ENCODE assay signal across 11 cellular contexts in genomic region chr22:16602728-16603447, GRCh38. TPM values are rescaled to one million over a fixed set of nuclear protein-coding genes. Genes with fewer than 3 reads are reported as not detected.
DNase-seq lines count a peak whose midpoint lies in the region; ATAC-seq, FAIRE-seq and TF ChIP-seq lines count a peak whose summit lies in the region.
"Not testable (repeated sequence)": the region's sequence is repeated elsewhere in the genome, so short reads cannot be mapped to it uniquely, and the experiment has no call there.
"Had no signal": no experiment of that assay in that cellular context is flagged by ENCODE, and none has a peak within 500 bp of the region (broad histone marks: within the 10 kb centered on the region; RNA-seq: fewer than 3 reads in every experiment).

No MANE protein-coding gene starts in this region.

- peaks cover 61% of the 10 kb centered on the region for H3K79me2 ChIP-seq in K562 (ENCODE audit: control insufficient read depth, insufficient read depth, low read length)

- in situ Hi-C loops in K562 (cut with MboI); gastrocnemius medialis (cut with MboI; ENCODE audit: low sequenced_read_pairs in 4 of 4): not testable (repeated sequence)

- not testable (repeated sequence) for H3K9me3 ChIP-seq in KOPT-K1 (ENCODE audit: insufficient read depth, low read length, poor library complexity, severe bottlenecking); K562 (replicated peaks; ENCODE audit: control insufficient read depth, insufficient read depth, low read depth, low read length); gastrocnemius medialis; tibial nerve

- DNase-seq in CD1c-positive myeloid dendritic cell (ENCODE audit: extremely low spot score) (peak; percentile 22), K562 (ENCODE audit: extremely low read depth in 1 of 4, low spot score in 3 of 4) (peak; percentile 31 to 78 (median 39)), foreskin keratinocyte (peak in 1 of 2 donors; percentile 31), myocyte (ENCODE audit: low read depth) (peak; percentile 3)
- peak; percentile 45 for DNase-seq in activated T-cell treated with anti-CD3 and anti-CD28 coated beads, Interleukin-2, amount 50 U/mL, for 1 hour
- DNase-seq in gastrocnemius medialis; tibial nerve (ENCODE audit: low spot score in 2 of 2): not testable (repeated sequence)

- not testable (repeated sequence) for TF ChIP-seq CTCF in K562 (IDR thresholded peaks at IDR 0.05 in 2 of 3, conservative IDR thresholded peaks at IDR 0.05 in 1 of 3; ENCODE audit: insufficient read depth in 2 of 3, low read depth in 1 of 3, low read length in 3 of 3); foreskin keratinocyte (conservative IDR thresholded peaks at IDR 0.05); gastrocnemius medialis (IDR thresholded peaks at IDR 0.05 in 4 of 5, conservative IDR thresholded peaks at IDR 0.05 in 1 of 5); tibial nerve (IDR thresholded peaks at IDR 0.05)

- not testable (repeated sequence) for H3K27me3 ChIP-seq in K562 (ENCODE audit: control insufficient read depth in 2 of 2, insufficient read depth in 2 of 2, low read length in 2 of 2); foreskin keratinocyte
- H3K27me3 ChIP-seq in gastrocnemius medialis (peaks cover 3 to 29% (median 4%) of the 10 kb centered on the region in 3 donors), tibial nerve (peaks cover 0 to 33% of the 10 kb centered on the region in 2 donors)

- peaks cover 22% of the 10 kb centered on the region in 2 experiments; a peak in 4 of 5 replicates for H3K4me1 ChIP-seq in K562 (replicated peaks in 1 of 2; ENCODE audit: control insufficient read depth in 2 of 2, insufficient read depth in 2 of 2, low read length in 2 of 2)
- not testable (repeated sequence) for H3K4me1 ChIP-seq in foreskin keratinocyte, gastrocnemius medialis, tibial nerve

- BruUV-seq in K562 (replicated peaks; lab: Mats Ljungman, UMichigan), result TSS peak; percentile 48

- H2AFZ ChIP-seq in K562 (ENCODE audit: low read depth, low read length), result peak overlapping the region; percentile 53

- H4K20me1 ChIP-seq in K562 (replicated peaks; ENCODE audit: control insufficient read depth, insufficient read depth, low read length), result not testable (repeated sequence)

- not testable (repeated sequence) for H3K9me1 ChIP-seq in K562 (ENCODE audit: control insufficient read depth, insufficient read depth, low read length)

- H3K9ac ChIP-seq in K562 (ENCODE audit: insufficient read depth in 1 of 2, low read depth in 2 of 2, low read length in 2 of 2), result peak overlapping the region; percentile 80 to 98

- TF ChIP-seq EP300 in K562 (IDR thresholded peaks at IDR 0.05; ENCODE audit: low read length); tibial nerve (IDR thresholded peaks at IDR 0.05): not testable (repeated sequence)

- not testable (repeated sequence) for TF ChIP-seq RAD21 in K562 (CRISPR knock-in tag; conservative IDR thresholded peaks at IDR 0.05 in 1 of 2, IDR thresholded peaks at IDR 0.05 in 1 of 2)

- intact Hi-C loops in K562 (cut with micrococcal nuclease); gastrocnemius medialis (cut with DNase I; ENCODE audit: low total_unique reads): not testable (repeated sequence)

- peak overlapping the region; percentile 70 for H3K27ac ChIP-seq in KOPT-K1 (ENCODE audit: low read depth, low read length, poor library complexity, severe bottlenecking)
- peak overlapping the region; percentile 89 for H3K27ac ChIP-seq in K562 (ENCODE audit: extremely low read depth, low read depth, low read length)
- not testable (repeated sequence) for H3K27ac ChIP-seq in foreskin keratinocyte
- peak overlapping the region; percentile 57 to 85 (median 77) for H3K27ac ChIP-seq in gastrocnemius medialis
- H3K27ac ChIP-seq in tibial nerve, result peak overlapping the region in 1 of 4 donors; percentile 56

- peak overlapping the region; percentile 91 for H3K4me2 ChIP-seq in K562 (ENCODE audit: insufficient read depth, low read length)

- ATAC-seq in K562 (peak; percentile 14), foreskin keratinocyte (peak; percentile 28)
- ATAC-seq in gastrocnemius medialis, result not testable (repeated sequence)

- H3K4me3 ChIP-seq in K562 (peak overlapping the region; percentile 73), gastrocnemius medialis (peak overlapping the region; percentile 38 to 63 (median 49)), tibial nerve (peak overlapping the region in 3 of 4 donors; percentile 5 to 60 (median 40))

- 1% methylated on average over 33 of the region's 33 CpGs for WGBS in K562 (ENCODE audit: insufficient coverage, low coverage, missing lambda C conversion rate)
- WGBS in tibial nerve, 2 donors, result 2 to 6% methylated on average over 33 of the region's 33 CpGs

- POLR2A ChIA-PET in K562 (lab: Yijun Ruan, JAX), result interaction anchor here (0.6 to 4.6 kb wide), 8 partner anchors 10 to 181 kb away, joined by 3 to 14 read pairs (median 5); no protein-coding TSS in a partner anchor

- peak; percentile 60 for TF ChIP-seq POLR2A in K562 (conservative IDR thresholded peaks at IDR 0.05)
- TF ChIP-seq POLR2A in gastrocnemius medialis (IDR thresholded peaks at IDR 0.05); tibial nerve (IDR thresholded peaks at IDR 0.05): not testable (repeated sequence)

- FAIRE-seq in K562 (lab: Jason Lieb, UNC), result peak; percentile 88

- H3K36me3 ChIP-seq in KOPT-K1 (ENCODE audit: insufficient read depth, low read length); gastrocnemius medialis; tibial nerve: not testable (repeated sequence)
- H3K36me3 ChIP-seq in K562 (ENCODE audit: control insufficient read depth, insufficient read depth, low read length), result peaks cover 11% of the 10 kb centered on the region; the same call in 2 of the 3 replicates

- CTCF ChIA-PET in K562 (lab: Yijun Ruan, JAX; ENCODE audit: low intra/inter-chr PET ratio), result not testable (repeated sequence)

TF ChIP-seq in K562, 482 proteins besides CTCF, POLR2A, EP300 and RAD21 (continues in another document):
- 0 out of 2 replicates have a peak, but pooled peaks have one; percentile 14 for TF ChIP-seq KDM2B (CRISPR knock-in tag; IDR thresholded peaks at IDR 0.05)
- peak in 1 of 2 experiments; percentile 35; a peak in 1 of 4 replicates for TF ChIP-seq HDAC1 (IDR thresholded peaks at IDR 0.05)
- TF ChIP-seq MAFG (tag; conservative IDR thresholded peaks at IDR 0.05), result peak; percentile 66; the same call in 1 of the 2 replicates
- peak; percentile 26; the same call in 1 of the 2 replicates for TF ChIP-seq C11orf30 (IDR thresholded peaks at IDR 0.05; ENCODE audit: low read depth)
- 0 out of 2 replicates have a peak, but pooled peaks have one; percentile 25 for TF ChIP-seq LCOR (CRISPR knock-in tag; IDR thresholded peaks at IDR 0.05)
- 0 out of 2 replicates have a peak, but pooled peaks have one; percentile 47 for TF ChIP-seq ZNF592 (IDR thresholded peaks at IDR 0.05)

RNA-seq across cellular contexts. Expression of gene CCT8L2, which starts 10.3 kb away (rescaled TPM):
- total RNA-seq in K562 (2011; cell fraction: chromatin; rRNA removed; ENCODE audit: low replicate concordance), result not detected in 2 replicates
- total RNA-seq in K562 (2011; cell fraction: nucleolus; rRNA removed), result not detected in 2 replicates
- total RNA-seq in K562 (2011; cell fraction: nucleoplasm; rRNA removed), result not detected in 2 replicates
- not detected in 2 replicates for total RNA-seq in K562 (2014; rRNA removed)
- total RNA-seq in K562 (2014; rRNA removed; fragmentation: Illumina TruSeq; extraction: Trizol), result not detected in 2 replicates
- total RNA-seq in K562 (2015; rRNA removed; fragmentation: Illumina TruSeq; extraction: Trizol), result not detected in 2 replicates
- total RNA-seq in K562 (2021), result not detected in 2 replicates
- polyA plus RNA-seq in K562 (2011; rRNA removed), result not detected in 2 replicates
- polyA plus RNA-seq in K562 (2011; cell fraction: cytosol; rRNA removed), result not detected in 2 replicates
- polyA plus RNA-seq in K562 (2011; cell fraction: nucleus; rRNA removed), result not detected in 2 replicates
- 0.04 and 0.06 TPM in 2 replicates for polyA plus RNA-seq in K562 (2012)
- polyA plus RNA-seq in K562 (2014; fragmentation: Illumina TruSeq; extraction: Trizol), result not detected in 2 replicates
- polyA plus RNA-seq in K562 (2014; fragmentation: Nextera tagmentation; extraction: Ambion mirVana), result not detected
- polyA plus RNA-seq in K562 (2014; rRNA removed), result 0.13 TPM in 1 of 2 replicates, not detected in the other
- not detected in 2 replicates for polyA minus RNA-seq in K562 (2011; rRNA and poly(A)+ RNA removed)
- not detected in 2 replicates for polyA minus RNA-seq in K562 (2011; cell fraction: cytosol; rRNA and poly(A)+ RNA removed)
- not detected in 2 replicates for polyA minus RNA-seq in K562 (2011; cell fraction: nucleus; rRNA and poly(A)+ RNA removed)
- total RNA-seq in foreskin keratinocyte, result not detected in 2 replicates
- not detected in 2 replicates for polyA plus RNA-seq in foreskin keratinocyte
- total RNA-seq in myocyte, result not detected in 2 replicates
- polyA plus RNA-seq in myocyte (2012), result not detected
- total RNA-seq in gastrocnemius medialis, result not detected
- total RNA-seq in tibial nerve, result not detected
- total RNA-seq: glomerular endothelial cell, pancreas, ureter had no signal
- polyA plus RNA-seq: pancreas had no signal
